Comparison of ENCODE assay signal across 19 cellular contexts in genomic region chrX:15384304-15384703, GRCh38. TPM values are rescaled to one million over a fixed set of nuclear protein-coding genes. Genes with fewer than 3 reads are reported as not detected.
DNase-seq lines count a peak whose midpoint lies in the region; ATAC-seq and TF ChIP-seq lines count a peak whose summit lies in the region.
"Had no signal": no experiment of that assay in that cellular context is flagged by ENCODE, and none has a peak within 500 bp of the region (broad histone marks: within the 10 kb centered on the region; RNA-seq: fewer than 3 reads in every experiment).

VEGFD (minus strand) TSS chrX:15384413; CDS start chrX:15383946, 467 bp downstream.

- no peaks in the 10 kb centered on the region for H3K9me3 ChIP-seq in neuronal stem cell (replicated peaks in 1 of 2; ENCODE audit: control insufficient read depth in 2 of 2, insufficient read depth in 1 of 2, low read depth in 1 of 2, low read length in 2 of 2)
- H3K9me3 ChIP-seq in suprapubic skin = no peaks in the 10 kb centered on the region
- H3K9me3 ChIP-seq: mucosa of descending colon had no signal

- H3K36me3 ChIP-seq in neuronal stem cell (replicated peaks in 1 of 2; ENCODE audit: control insufficient read depth in 2 of 2, insufficient read depth in 2 of 2, low read length in 2 of 2) (peaks cover 0 to 7% of the 10 kb centered on the region in 2 donors), suprapubic skin (no peaks in the 10 kb centered on the region)

- H2BK12ac ChIP-seq in neuronal stem cell (ENCODE audit: low read length) = no peak within 1 kb of the TSS

- H3K27me3 ChIP-seq in neuronal stem cell (ENCODE audit: control insufficient read depth in 3 of 3, insufficient read depth in 3 of 3, low read depth in 1 of 3, low read length in 3 of 3) = no peaks in the 10 kb centered on the region
- H3K27me3 ChIP-seq in suprapubic skin = no peaks in the 10 kb centered on the region

- WGBS in neuronal stem cell (ENCODE audit: extremely low coverage in 2 of 2, insufficient read length in 2 of 2, insufficient replicate concordance in 1 of 2), 2 donors = no CpG with 5 or more reads among the region's 2 CpGs
- WGBS in suprapubic skin = 44% methylated on average over 2 of the region's 2 CpGs

- ATAC-seq in SK-N-SH treated with all-trans-retinoic acid at 6 μM for 48 hours (peak; percentile 78), GM18502 (IDR thresholded peaks at IDR 0.05; ENCODE audit: poor library complexity, unreplicated experiment) (no peak), sciatic nerve (no peak)
- ATAC-seq: mucosa of descending colon, T-cell had no signal

- peak; percentile 29 for DNase-seq in EH (ENCODE audit: low read depth)
- DNase-seq in foreskin fibroblast = peak; percentile 68 to 79
- no peak for DNase-seq in neuronal stem cell (ENCODE audit: low spot score)
- DNase-seq in suprapubic skin (ENCODE audit: low spot score in 2 of 2) = no peak
- no peak for DNase-seq in NCI-H345 (lab: John Stamatoyannopoulos, UW)
- DNase-seq in sciatic nerve (ENCODE audit: low spot score) = no peak
- DNase-seq: activated CD8-positive, alpha-beta memory T cell treated with anti-CD3 and anti-CD28 coated beads, Interleukin-2, amount 50 U/mL, for 48 hours; activated naive CD4-positive, alpha-beta T cell treated with anti-CD3 and anti-CD28 coated beads, Interleukin-2, amount 10 ng/mL, durations not matched to agents 7 days and 5 days; EL; erythroblast; mucosa of descending colon; NCI-H1092; PC-9; stimulated activated CD4-positive, alpha-beta T cell treated with anti-CD3 and anti-CD28 coated beads, Interleukin-2, amount 100 ng/mL, for 24 hours; stimulated activated CD8-positive, alpha-beta memory T cell treated with anti-CD3 and anti-CD28 coated beads, Interleukin-4, amount 100 ng/mL, for 48 hours; T-cell had no signal

- no peak within 1 kb of the TSS for H3K4me2 ChIP-seq in neuronal stem cell (ENCODE audit: insufficient read depth, low read length, poor library complexity, severe bottlenecking)
- H3K4me2 ChIP-seq: PC-9 had no signal

- H4K8ac ChIP-seq in neuronal stem cell (ENCODE audit: low read depth, low read length) = no peak within 1 kb of the TSS

- TF ChIP-seq POLR2A in suprapubic skin (IDR thresholded peaks at IDR 0.05) = no peak

- H2BK15ac ChIP-seq in neuronal stem cell (ENCODE audit: low read length) = no peak within 1 kb of the TSS

- no peak within 1 kb of the TSS for H4K91ac ChIP-seq in neuronal stem cell (ENCODE audit: low read depth, low read length, poor library complexity)

- H2AK5ac ChIP-seq in neuronal stem cell (ENCODE audit: low read depth, low read length) = no peak within 1 kb of the TSS

- peak within 1 kb of the TSS; percentile 30 for H2AFZ ChIP-seq in neuronal stem cell (ENCODE audit: low read length)
- H2AFZ ChIP-seq: PC-9 had no signal

- H2BK120ac ChIP-seq in neuronal stem cell (ENCODE audit: low read depth, low read length) = no peak within 1 kb of the TSS

- H3K4me3 ChIP-seq in foreskin fibroblast (ENCODE audit: low read depth in 1 of 2, low read length in 2 of 2) (no peak within 1 kb of the TSS), neuronal stem cell (ENCODE audit: low read length in 2 of 2) (no peak within 1 kb of the TSS), suprapubic skin (no peak within 1 kb of the TSS)
- H3K4me3 ChIP-seq: mucosa of descending colon, PC-9 had no signal

- H3K14ac ChIP-seq in neuronal stem cell (ENCODE audit: low read length) = no peak within 1 kb of the TSS

- no peak within 1 kb of the TSS for H3K23ac ChIP-seq in neuronal stem cell (ENCODE audit: low read depth, low read length, poor library complexity)

- H3K27ac ChIP-seq in neuronal stem cell (replicated peaks; ENCODE audit: low read length) (no peak within 1 kb of the TSS), suprapubic skin (no peak within 1 kb of the TSS)
- H3K27ac ChIP-seq: PC-9 had no signal

- intact Hi-C loops in sciatic nerve (cut with DNase I) = no loop called here

- H3K4ac ChIP-seq in neuronal stem cell (ENCODE audit: low read length) = no peak within 1 kb of the TSS

- TF ChIP-seq EP300 in suprapubic skin (IDR thresholded peaks at IDR 0.05) = no peak

- no peak within 1 kb of the TSS for H3K18ac ChIP-seq in neuronal stem cell (ENCODE audit: low read length)

- no peak for TF ChIP-seq CTCF in foreskin fibroblast (IDR thresholded peaks at IDR 0.05; ENCODE audit: low read depth, low read length)
- no peak for TF ChIP-seq CTCF in suprapubic skin (IDR thresholded peaks at IDR 0.05)

- H2BK5ac ChIP-seq in neuronal stem cell (ENCODE audit: low read length) = no peak within 1 kb of the TSS

- peaks cover 3 to 7% of the 10 kb centered on the region in 2 donors for H3K4me1 ChIP-seq in neuronal stem cell (ENCODE audit: control insufficient read depth in 2 of 2, insufficient read depth in 1 of 2, low read depth in 1 of 2, low read length in 2 of 2)
- H3K4me1 ChIP-seq in suprapubic skin = no peaks in the 10 kb centered on the region

- H3K79me1 ChIP-seq in neuronal stem cell (ENCODE audit: low read depth, low read length) = no peaks in the 10 kb centered on the region

- no peak within 1 kb of the TSS for H3K9ac ChIP-seq in neuronal stem cell (ENCODE audit: low read depth, low read length, poor library complexity)

TF ChIP-seq in SK-N-SH treated with all-trans-retinoic acid at 6 μM for 48 hours, 23 proteins besides CTCF, POLR2A, EP300 and RAD21 (continues in another document):
- TF ChIP-seq TCF4 (CRISPR knock-in tag; IDR thresholded peaks at IDR 0.05; ENCODE audit: borderline replicate concordance) = no peak
- no peak for TF ChIP-seq RARB (CRISPR knock-in tag; IDR thresholded peaks at IDR 0.05)
- TF ChIP-seq ZC3H10 (CRISPR knock-in tag; IDR thresholded peaks at IDR 0.05) = no peak
- no peak for TF ChIP-seq ZFP3 (CRISPR knock-in tag; IDR thresholded peaks at IDR 0.05)
- TF ChIP-seq GLIS3 (CRISPR knock-in tag; IDR thresholded peaks at IDR 0.05) = no peak
- TF ChIP-seq ISL1 (CRISPR knock-in tag; IDR thresholded peaks at IDR 0.05) = no peak
- no peak for TF ChIP-seq PPARA (CRISPR knock-in tag; IDR thresholded peaks at IDR 0.05; ENCODE audit: borderline replicate concordance)
- TF ChIP-seq TOX (CRISPR knock-in tag; IDR thresholded peaks at IDR 0.05; ENCODE audit: borderline replicate concordance) = no peak
- TF ChIP-seq SNAI2 (CRISPR knock-in tag; IDR thresholded peaks at IDR 0.05) = no peak
- TF ChIP-seq ESRRG (CRISPR knock-in tag; IDR thresholded peaks at IDR 0.05) = no peak
- no peak for TF ChIP-seq CREB5 (CRISPR knock-in tag; IDR thresholded peaks at IDR 0.05; ENCODE audit: low read depth)
- no peak for TF ChIP-seq CSDC2 (CRISPR knock-in tag; IDR thresholded peaks at IDR 0.05)
- TF ChIP-seq TSHZ2 (CRISPR knock-in tag; IDR thresholded peaks at IDR 0.05) = no peak
- TF ChIP-seq ZFP30 (CRISPR knock-in tag; IDR thresholded peaks at IDR 0.05) = no peak
- no peak for TF ChIP-seq BACH2 (CRISPR knock-in tag; IDR thresholded peaks at IDR 0.05; ENCODE audit: borderline replicate concordance)

RNA-seq across cellular contexts. Expression of gene VEGFD, which starts in this region (rescaled TPM):
- 0.15 TPM for polyA plus RNA-seq in neuronal stem cell (2013, experiment 1 of 2)
- 0.15 TPM for polyA plus RNA-seq in neuronal stem cell (2013, experiment 2 of 2)
- total RNA-seq in suprapubic skin (1 to 10 TPM in 2 of 4 donors, under 1 TPM in 1, not detected in 1; 0.76 to 1.7 (median 1.2) TPM), sciatic nerve (4.6 TPM)
- total RNA-seq: T-cell had no signal
- polyA plus RNA-seq: CD14-positive monocyte had no signal

Comparison
In these comparisons a context has a peak if more than half of its experiments do, and no peak if none do; other contexts are left out.
1. DNase-seq: peak in EH (single experiment) and foreskin fibroblast (2 of 2); none in neuronal stem cell (single experiment), suprapubic skin (0 of 2), NCI-H345 (single experiment) and sciatic nerve (single experiment).